In the genomic region with DNA sequence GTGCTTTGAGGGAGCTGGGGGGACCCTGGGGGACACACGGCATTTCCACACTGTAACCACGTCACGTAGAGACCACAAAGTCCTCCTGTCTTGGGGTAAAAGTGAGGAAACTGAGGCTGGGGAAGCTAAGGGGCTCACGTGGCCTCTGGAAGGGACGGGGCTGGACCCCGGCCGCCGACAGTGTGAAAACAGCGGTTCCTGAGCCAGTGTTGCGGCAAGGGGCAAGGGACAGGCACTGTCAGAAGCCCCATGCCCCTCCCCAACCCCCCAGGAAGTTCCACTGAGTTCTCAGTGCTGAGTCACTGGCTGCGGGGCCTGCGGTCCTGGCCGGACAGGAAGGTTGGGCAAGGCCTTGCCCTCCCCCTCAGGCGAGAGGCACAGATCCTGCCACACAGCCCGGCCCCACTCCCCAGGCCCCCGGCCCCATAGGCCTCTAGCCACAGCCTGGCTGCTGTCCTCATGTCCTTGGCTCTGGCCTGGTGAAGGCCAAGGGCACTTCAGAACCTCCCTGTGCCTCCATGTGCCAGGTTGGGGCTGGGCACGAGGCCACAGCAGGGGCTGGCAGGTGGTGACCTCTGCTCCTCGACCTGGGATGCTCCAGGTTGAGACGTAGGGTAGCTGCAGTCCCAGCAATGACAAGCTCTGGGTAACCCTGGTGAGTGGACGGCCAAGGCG, we compare ENCODE assay signal across 8 cellular contexts. TPM values are rescaled to one million over a fixed set of nuclear protein-coding genes. Genes with fewer than 3 reads are reported as not detected.
DNase-seq lines count a peak whose midpoint lies in the region; ATAC-seq and TF ChIP-seq lines count a peak whose summit lies in the region.

No MANE protein-coding gene starts in this region.

- H3K4me1 ChIP-seq in tibial nerve = peaks cover 0 to 39% (median 25%) of the 10 kb centered on the region in 4 donors

- ATAC-seq in HG03442 (IDR thresholded peaks at IDR 0.05; ENCODE audit: unreplicated experiment) (no peak), GM21390 (IDR thresholded peaks at IDR 0.05; ENCODE audit: unreplicated experiment) (no peak)

- H3K27me3 ChIP-seq in tibial nerve = no peaks in the 10 kb centered on the region

- WGBS in tibial nerve, 2 donors = 56 to 60% methylated on average over 16 to 20 of the region's 21 CpGs

- no peak for TF ChIP-seq POLR2A in tibial nerve (IDR thresholded peaks at IDR 0.05)

- H3K4me3 ChIP-seq in tibial nerve = no peak overlapping the region

- peak overlapping the region; percentile 34 to 88 (median 80) for H3K27ac ChIP-seq in tibial nerve

- DNase-seq in SIG-M5 treated with dmso at 0.1 percent for 504 hours (lab: John Stamatoyannopoulos, UW; ENCODE audit: unreplicated experiment) (peak; percentile 68), SIG-M5 (lab: John Stamatoyannopoulos, UW) (no peak), amniotic stem cell (lab: John Stamatoyannopoulos, UW) (peak; percentile 80), islet precursor cell (peak; percentile 98), tibial nerve (ENCODE audit: low spot score in 2 of 2) (no peak), NCI-H446 treated with DMSO at 0.1 percent for 48 hours (lab: John Stamatoyannopoulos, UW) (no peak)

- no peak for TF ChIP-seq CTCF in tibial nerve (IDR thresholded peaks at IDR 0.05)

- H3K36me3 ChIP-seq in tibial nerve = no peaks in the 10 kb centered on the region

- H3K9me3 ChIP-seq in tibial nerve = no peaks in the 10 kb centered on the region

- TF ChIP-seq EP300 in tibial nerve (IDR thresholded peaks at IDR 0.05) = no peak

RNA-seq across cellular contexts. Expression of gene CCDC57, which starts 5.0 kb away (rescaled TPM):
- 10 to 100 TPM; 33.5 to 91.2 (median 47.9) TPM for total RNA-seq in tibial nerve

RNA-seq across cellular contexts. Expression of gene SLC16A3, which starts 11.2 kb away (rescaled TPM):
- 10 to 100 TPM; 10.5 to 36.0 (median 21.4) TPM for total RNA-seq in tibial nerve

RNA-seq across cellular contexts. Expression of gene CSNK1D, which starts 55.8 kb away (rescaled TPM):
- 100 to 1,000 TPM in 3 of 4 donors, 10 to 100 TPM in 1; 93.9 to 160 (median 124) TPM for total RNA-seq in tibial nerve

Comparison
In these comparisons a context has a peak if more than half of its experiments do, and no peak if none do; other contexts are left out.
1. DNase-seq: peak in SIG-M5 treated with dmso at 0.1 percent for 504 hours (single experiment), amniotic stem cell (single experiment) and islet precursor cell (single experiment); none in SIG-M5 (single experiment), tibial nerve (0 of 2) and NCI-H446 treated with DMSO at 0.1 percent for 48 hours (single experiment).